1 cellular context compared by ENCODE assay signal in genomic region chr12:33828326-33828725, GRCh38.
TF ChIP-seq lines count a peak whose summit lies in the region.

No MANE protein-coding gene starts in this region.

TF ChIP-seq in K562, 482 proteins besides CTCF, POLR2A, EP300 and RAD21:
- TF ChIP-seq CEBPB (tag; IDR thresholded peaks at IDR 0.05) (0 out of 2 replicates have a peak, but pooled peaks have one; percentile 7), ZC3H11A (IDR thresholded peaks at IDR 0.05; ENCODE audit: low read depth, low read length) (no peak), TEAD1 (CRISPR knock-in tag; IDR thresholded peaks at IDR 0.05) (no peak), TSHZ1 (CRISPR knock-in tag; IDR thresholded peaks at IDR 0.05) (no peak)
